In genomic region chr18:36761186-36761698, GRCh38 we compare ENCODE assay signal across 12 cellular contexts.
"Had no signal": no experiment of that assay in that cellular context is flagged by ENCODE, and none has a peak within 500 bp of the region (broad histone marks: within the 10 kb centered on the region; RNA-seq: fewer than 3 reads in every experiment).

No MANE protein-coding gene starts in this region.

- H3K36me3 Mint-ChIP-seq: activated naive CD8-positive, alpha-beta T cell treated with anti-CD3 and anti-CD28 coated beads, Interleukin-2, amount 10 ng/mL, durations not matched to agents 7 days and 5 days had no signal

- ATAC-seq: left ventricle myocardium superior had no signal

- H3K27me3 ChIP-seq: ascending aorta, stomach had no signal

- DNase-seq: activated CD4-positive, alpha-beta T cell treated with anti-CD3 and anti-CD28 coated beads, Interleukin-2, amount 50 U/mL, for 48 hours; activated CD4-positive, CD25-positive, alpha-beta regulatory T cell treated with anti-CD3 and anti-CD28 coated beads, Interleukin-2, amount 50 U/mL, for 72 hours; activated naive CD8-positive, alpha-beta T cell treated with anti-CD3 and anti-CD28 coated beads, Interleukin-2, amount 10 ng/mL, durations not matched to agents 7 days and 5 days; activated T-cell treated with anti-CD3 and anti-CD28 coated beads, Interleukin-2, amount 50 U/mL, for 48 hours; left ventricle myocardium superior; mesenchymal stem cell; nephron progenitor cell; stimulated activated CD4-positive, alpha-beta T cell treated with anti-CD3 and anti-CD28 coated beads, Interleukin-4, amount 100 ng/mL, for 4 hours; stomach had no signal

- H3K27ac ChIP-seq: ascending aorta, skin epidermis, stomach, thoracic aorta had no signal

- H3K9me3 Mint-ChIP-seq: activated naive CD8-positive, alpha-beta T cell treated with anti-CD3 and anti-CD28 coated beads, Interleukin-2, amount 10 ng/mL, durations not matched to agents 7 days and 5 days; nephron progenitor cell had no signal

- H3K27ac Mint-ChIP-seq: activated naive CD8-positive, alpha-beta T cell treated with anti-CD3 and anti-CD28 coated beads, Interleukin-2, amount 10 ng/mL, durations not matched to agents 7 days and 5 days; nephron progenitor cell had no signal

- H3K9me3 ChIP-seq: stomach, thoracic aorta had no signal

- H3K4me3 ChIP-seq: ascending aorta, skin epidermis, stomach, thoracic aorta had no signal

- H3K4me1 Mint-ChIP-seq: activated naive CD8-positive, alpha-beta T cell treated with anti-CD3 and anti-CD28 coated beads, Interleukin-2, amount 10 ng/mL, durations not matched to agents 7 days and 5 days had no signal

- H3K4me3 Mint-ChIP-seq: activated naive CD8-positive, alpha-beta T cell treated with anti-CD3 and anti-CD28 coated beads, Interleukin-2, amount 10 ng/mL, durations not matched to agents 7 days and 5 days; nephron progenitor cell had no signal

- H3K36me3 ChIP-seq: stomach, thoracic aorta had no signal
